ENCODE assay signal across 27 cellular contexts in the genomic region with DNA sequence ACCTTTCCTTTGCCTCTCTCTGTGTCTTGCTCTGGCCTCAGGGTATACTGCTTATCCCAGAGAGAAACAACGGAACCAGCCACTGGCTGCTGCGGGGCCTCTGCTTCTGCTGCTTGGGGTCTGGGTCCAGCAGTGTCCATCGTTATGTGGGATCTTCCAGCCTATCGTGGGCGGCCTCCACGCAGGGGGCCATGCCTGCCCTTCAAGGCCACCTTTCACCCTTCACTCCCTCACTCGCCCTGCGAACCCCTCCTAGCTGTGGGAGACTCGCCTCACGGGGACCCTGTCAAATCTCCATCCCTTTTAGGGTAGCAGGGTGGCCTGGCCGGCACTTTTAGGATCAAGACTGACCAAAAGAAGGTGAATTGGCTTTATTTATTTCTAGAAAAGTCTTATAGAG.
"Had no signal": no experiment of that assay in that cellular context is flagged by ENCODE, and none has a peak within 500 bp of the region (broad histone marks: within the 10 kb centered on the region; RNA-seq: fewer than 3 reads in every experiment).

No MANE protein-coding gene starts in this region.

- H3K36me3 Mint-ChIP-seq: memory B cell; naive thymus-derived CD4-positive, alpha-beta T cell had no signal

- H3K27ac ChIP-seq: epithelial cell of prostate, gastrocnemius medialis, hepatocyte, neutrophil, parathyroid adenoma, right lobe of liver, testis, tibial artery, upper lobe of right lung, vagina had no signal

- H3K9me3 ChIP-seq: gastrocnemius medialis, neutrophil, right lobe of liver, testis, tibial artery, upper lobe of right lung, vagina had no signal

- H3K27ac Mint-ChIP-seq: memory B cell, progenitor cell of endocrine pancreas had no signal

- DNase-seq: cerebellar nuclear complex; cortex of kidney; foreskin fibroblast; gastrocnemius medialis; kidney; midbrain; naive thymus-derived CD4-positive, alpha-beta T cell; right lobe of liver; small intestine; stimulated activated CD4-positive, alpha-beta T cell treated with anti-CD3 and anti-CD28 coated beads, Interleukin-12 subunit alpha, Interleukin-12 subunit beta, amount 100 ng/mL, for 4 hours; stimulated activated CD4-positive, alpha-beta T cell treated with anti-CD3 and anti-CD28 coated beads, Interleukin-1b, Interleukin-23, amount 100 ng/mL, for 48 hours; stimulated activated CD4-positive, alpha-beta T cell treated with anti-CD3 and anti-CD28 coated beads, Interleukin-4, amount 100 ng/mL, for 1 hour; stimulated activated CD8-positive, alpha-beta memory T cell treated with anti-CD3 and anti-CD28 coated beads, Interleukin-4, amount 100 ng/mL, for 48 hours; stimulated activated naive CD8-positive, alpha-beta T cell treated with anti-CD3 and anti-CD28 coated beads, Interleukin-15, Interleukin-2, amounts not matched to agents 100 U/mL and 50 U/mL, for 24 hours; substantia nigra; testis; tibial artery had no signal

- H3K36me3 ChIP-seq: gastrocnemius medialis, neutrophil, right lobe of liver, tibial artery, upper lobe of right lung, vagina had no signal

- H3K27me3 Mint-ChIP-seq: memory B cell; naive thymus-derived CD4-positive, alpha-beta T cell had no signal

- H3K27me3 ChIP-seq: gastrocnemius medialis, hepatocyte, neutrophil, right lobe of liver, testis, upper lobe of right lung, vagina had no signal

- H3K4me3 ChIP-seq: gastrocnemius medialis, hepatocyte, lung, right lobe of liver, testis, tibial artery, upper lobe of right lung, vagina had no signal

- H3K4me1 ChIP-seq: parathyroid adenoma, testis had no signal

- H3K9me3 Mint-ChIP-seq: memory B cell; naive thymus-derived CD4-positive, alpha-beta T cell; nephron had no signal

- H3K4me3 Mint-ChIP-seq: memory B cell; naive thymus-derived CD4-positive, alpha-beta T cell had no signal
